20 cellular contexts compared by ENCODE assay signal in the genomic region with DNA sequence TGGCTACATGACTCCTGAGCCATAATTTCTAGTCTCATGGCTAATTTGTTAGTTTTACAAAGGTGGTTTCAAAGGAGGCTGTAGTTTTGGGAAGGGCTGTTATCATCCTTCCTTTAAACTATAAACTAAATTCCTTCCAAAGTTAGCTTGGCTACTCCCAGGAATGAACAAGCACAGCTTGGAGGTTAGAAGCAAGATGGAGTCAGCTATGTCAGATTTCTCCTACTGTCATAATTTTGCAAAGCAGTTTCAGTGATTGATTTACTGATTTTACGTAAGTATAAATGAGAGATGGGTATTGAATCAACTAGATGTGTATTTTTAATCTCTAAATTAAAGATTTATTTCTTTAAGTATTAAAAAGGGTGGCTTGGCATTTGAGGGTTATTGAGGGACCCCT.
DNase-seq lines count a peak whose midpoint lies in the region; ATAC-seq and TF ChIP-seq lines count a peak whose summit lies in the region.
"Had no signal": no experiment of that assay in that cellular context is flagged by ENCODE, and none has a peak within 500 bp of the region (broad histone marks: within the 10 kb centered on the region; RNA-seq: fewer than 3 reads in every experiment).

No MANE protein-coding gene starts in this region.

- peaks cover 26% of the 10 kb centered on the region for H3K4me1 Mint-ChIP-seq in chondrocyte (ENCODE audit: low read depth)
- H3K4me1 Mint-ChIP-seq: CD14-positive monocyte had no signal

- WGBS in SK-N-SH (ENCODE audit: low lambda C conversion rate) = 96% methylated on average over 1 of the region's 1 CpG
- WGBS in smooth muscle cell (ENCODE audit: low lambda C conversion rate) = 90% methylated on average over 1 of the region's 1 CpG
- 98 to 100% (median 99%) methylated on average over 1 of the region's 1 CpG for WGBS in ovary, 3 donors

- H2AFZ ChIP-seq in SK-N-SH (ENCODE audit: low read depth) = no peak overlapping the region
- H2AFZ ChIP-seq in SU-DHL-6 (ENCODE audit: low read depth, low read length, severe bottlenecking) = no peak overlapping the region
- no peak overlapping the region for H2AFZ ChIP-seq in smooth muscle cell (ENCODE audit: low read depth)

- no peaks in the 10 kb centered on the region for H3K27me3 Mint-ChIP-seq in chondrocyte (ENCODE audit: low read depth)
- H3K27me3 Mint-ChIP-seq: CD4-positive, alpha-beta T cell; CD8-positive, alpha-beta memory T cell had no signal

- no peak overlapping the region for H3K4me3 Mint-ChIP-seq in chondrocyte (ENCODE audit: unreplicated experiment)
- H3K4me3 Mint-ChIP-seq: CD4-positive, alpha-beta T cell; CD8-positive, alpha-beta memory T cell had no signal

- no peak overlapping the region for H3K27ac ChIP-seq in SK-N-SH (ENCODE audit: low read depth in 2 of 2, low read length in 1 of 2)
- H3K27ac ChIP-seq in SU-DHL-6 (ENCODE audit: low read depth, low read length) = peak overlapping the region; percentile 9; the same call in 1 of the 2 replicates
- H3K27ac ChIP-seq in smooth muscle cell (ENCODE audit: low read depth) = peak overlapping the region; percentile 92
- H3K27ac ChIP-seq in ovary = no peak overlapping the region
- H3K27ac ChIP-seq: 22Rv1; BLaER1 treated with 17β-estradiol and CSF1 and Interleukin-3, amounts not matched to agents 10 nM and 100 nM had no signal

- H3K36me3 ChIP-seq in SK-N-SH (replicated peaks in 1 of 2; ENCODE audit: control insufficient read depth in 1 of 2, insufficient read depth in 2 of 2, low read length in 1 of 2) (peaks cover 0 to 3% of the 10 kb centered on the region in 2 experiments), SU-DHL-6 (ENCODE audit: low read length) (peaks cover 18% of the 10 kb centered on the region; the same call in 1 of the 2 replicates), smooth muscle cell (ENCODE audit: low read depth) (no peaks in the 10 kb centered on the region), ovary (no peaks in the 10 kb centered on the region)
- H3K36me3 ChIP-seq: BE2C had no signal

- H3K27me3 ChIP-seq in SK-N-SH (ENCODE audit: insufficient read depth) = no peaks in the 10 kb centered on the region
- no peaks in the 10 kb centered on the region for H3K27me3 ChIP-seq in SU-DHL-6 (ENCODE audit: low read length)
- no peaks in the 10 kb centered on the region for H3K27me3 ChIP-seq in smooth muscle cell (ENCODE audit: low read depth)
- H3K27me3 ChIP-seq in ovary = no peaks in the 10 kb centered on the region
- H3K27me3 ChIP-seq: BE2C; BLaER1 treated with 17β-estradiol and CSF1 and Interleukin-3, amounts not matched to agents 10 nM and 100 nM had no signal

- DNase-seq in SK-N-SH (no peak), chondrocyte (ENCODE audit: low spot score) (no peak), smooth muscle cell (lab: John Stamatoyannopoulos, UW; ENCODE audit: unreplicated experiment) (no peak), ovary (no peak), NCI-H226 (no peak), NCI-H69 (lab: John Stamatoyannopoulos, UW) (no peak)
- DNase-seq: BE2C; CD4-positive, alpha-beta T cell; CD8-positive, alpha-beta memory T cell; DMS79; EL; GDM1; GOT3 had no signal

- H3K9ac ChIP-seq in SK-N-SH (no peak overlapping the region), SU-DHL-6 (ENCODE audit: low read length) (no peak overlapping the region), smooth muscle cell (ENCODE audit: low read depth) (peak overlapping the region; percentile 30)
- H3K9ac ChIP-seq: BLaER1 treated with 17β-estradiol and CSF1 and Interleukin-3, amounts not matched to agents 10 nM and 100 nM had no signal

- TF ChIP-seq POLR2A in ovary (IDR thresholded peaks at IDR 0.05) = no peak

- ATAC-seq in SK-N-SH treated with all-trans-retinoic acid at 6 μM for 48 hours = no peak
- ATAC-seq: GM12878 had no signal

- H3K4me3 ChIP-seq in SK-N-SH (ENCODE audit: low read depth in 2 of 2, low read length in 1 of 2) (no peak overlapping the region), SU-DHL-6 (ENCODE audit: insufficient read depth, low read length, poor library complexity, severe bottlenecking) (no peak overlapping the region), smooth muscle cell (no peak overlapping the region), ovary (no peak overlapping the region)
- H3K4me3 ChIP-seq: BLaER1 treated with 17β-estradiol and CSF1 and Interleukin-3, amounts not matched to agents 10 nM and 100 nM; GM12878; HAP-1 had no signal

- TF ChIP-seq CTCF in SK-N-SH (IDR thresholded peaks at IDR 0.05) (no peak), SU-DHL-6 (IDR thresholded peaks at IDR 0.05; ENCODE audit: insufficient read depth, low read length, poor library complexity, severe bottlenecking) (no peak), chondrocyte (IDR thresholded peaks at IDR 0.05) (no peak), smooth muscle cell (IDR thresholded peaks at IDR 0.05; ENCODE audit: borderline replicate concordance, insufficient read depth, poor library complexity, severe bottlenecking) (no peak), ovary (IDR thresholded peaks at IDR 0.05) (no peak)

- H4K20me1 ChIP-seq in SK-N-SH (ENCODE audit: insufficient read depth) (no peaks in the 10 kb centered on the region), SU-DHL-6 (ENCODE audit: low read depth, low read length) (no peaks in the 10 kb centered on the region), smooth muscle cell (ENCODE audit: low read depth) (no peaks in the 10 kb centered on the region)
- H4K20me1 ChIP-seq: BLaER1 treated with 17β-estradiol and CSF1 and Interleukin-3, amounts not matched to agents 10 nM and 100 nM had no signal

- intact Hi-C loops in ovary (cut with DNase I) = no loop called here

- no peak overlapping the region for H3K4me2 ChIP-seq in SK-N-SH
- no peak overlapping the region for H3K4me2 ChIP-seq in SU-DHL-6 (ENCODE audit: low read depth, low read length, poor library complexity, severe bottlenecking)
- peak overlapping the region; percentile 55 for H3K4me2 ChIP-seq in smooth muscle cell
- H3K4me2 ChIP-seq: BLaER1 treated with 17β-estradiol and CSF1 and Interleukin-3, amounts not matched to agents 10 nM and 100 nM had no signal

- H3F3A ChIP-seq in SK-N-SH (replicated peaks; ENCODE audit: insufficient read depth) (peaks cover 10% of the 10 kb centered on the region), SU-DHL-6 (ENCODE audit: insufficient read depth) (peaks cover 20% of the 10 kb centered on the region), smooth muscle cell (ENCODE audit: low read depth) (peaks cover 19% of the 10 kb centered on the region)

- peaks cover 6% of the 10 kb centered on the region for H3K9me3 Mint-ChIP-seq in chondrocyte (ENCODE audit: low read depth)
- H3K9me3 Mint-ChIP-seq: CD4-positive, alpha-beta T cell; CD8-positive, alpha-beta memory T cell had no signal

- H3K9me3 ChIP-seq in SK-N-SH (no peaks in the 10 kb centered on the region), SU-DHL-6 (ENCODE audit: insufficient read depth, low read length) (no peaks in the 10 kb centered on the region), smooth muscle cell (replicated peaks; ENCODE audit: low read depth) (no peaks in the 10 kb centered on the region), ovary (no peaks in the 10 kb centered on the region)
- H3K9me3 ChIP-seq: BE2C had no signal

- TF ChIP-seq EP300 in SK-N-SH (IDR thresholded peaks at IDR 0.05; ENCODE audit: borderline replicate concordance in 1 of 2, low read depth in 1 of 2, low read length in 1 of 2) (no peak), ovary (IDR thresholded peaks at IDR 0.05) (no peak)

- TF ChIP-seq RAD21 in SK-N-SH (IDR thresholded peaks at IDR 0.05; ENCODE audit: low read length) = no peak

- H3K4me1 ChIP-seq in SK-N-SH (ENCODE audit: control insufficient read depth in 1 of 2, insufficient read depth in 2 of 2, low read depth in 1 of 2, low read length in 1 of 2) (no peaks in the 10 kb centered on the region; a peak in 2 of 4 replicates), smooth muscle cell (ENCODE audit: low read depth) (peaks cover 5% of the 10 kb centered on the region), ovary (ENCODE audit: insufficient read depth) (no peaks in the 10 kb centered on the region)
- H3K4me1 ChIP-seq: BE2C, HAP-1 had no signal

- H3K36me3 Mint-ChIP-seq in chondrocyte (ENCODE audit: low read depth) = peaks cover 6% of the 10 kb centered on the region

- H3K9me2 ChIP-seq in SK-N-SH = no peaks in the 10 kb centered on the region
- H3K9me2 ChIP-seq in SU-DHL-6 (replicated peaks; ENCODE audit: insufficient read depth, low read length) = no peaks in the 10 kb centered on the region

- peak overlapping the region; percentile 49 for H3K27ac Mint-ChIP-seq in chondrocyte (ENCODE audit: unreplicated experiment)
- H3K27ac Mint-ChIP-seq: CD4-positive, alpha-beta T cell had no signal

- H3K79me2 ChIP-seq in SK-N-SH (ENCODE audit: insufficient read depth) (peaks cover 22% of the 10 kb centered on the region), SU-DHL-6 (ENCODE audit: insufficient read depth, low read length) (peaks cover 99% of the 10 kb centered on the region), smooth muscle cell (ENCODE audit: low read depth) (peaks cover 74% of the 10 kb centered on the region)

- POLR2A ChIA-PET in SK-N-SH (lab: Yijun Ruan, JAX) = no interaction called here

- CTCF ChIA-PET in SK-N-SH (lab: Yijun Ruan, JAX) = interaction anchor here (1.5 kb wide), 1 partner anchor 11 kb away, joined by 3 read pairs; no protein-coding TSS in a partner anchor

TF ChIP-seq in SK-N-SH treated with all-trans-retinoic acid at 6 μM for 48 hours, 23 proteins besides CTCF, POLR2A, EP300 and RAD21:
- TF ChIP-seq ZC3H10 (CRISPR knock-in tag; IDR thresholded peaks at IDR 0.05) (0 out of 2 replicates have a peak, but pooled peaks have one; percentile 12), ZFP30 (CRISPR knock-in tag; IDR thresholded peaks at IDR 0.05) (no peak)

TF ChIP-seq in SK-N-SH, 30 proteins besides CTCF, POLR2A, EP300 and RAD21 (continues in another document):
- TF ChIP-seq SMC3 (IDR thresholded peaks at IDR 0.05; ENCODE audit: low read depth, low read length) (no peak), NFIC (IDR thresholded peaks at IDR 0.05; ENCODE audit: borderline replicate concordance) (no peak), ELF1 (IDR thresholded peaks at IDR 0.05) (no peak), SIN3A (IDR thresholded peaks at IDR 0.05; ENCODE audit: borderline replicate concordance, low read depth, low read length) (no peak)
- TF ChIP-seq, protein P1, sequence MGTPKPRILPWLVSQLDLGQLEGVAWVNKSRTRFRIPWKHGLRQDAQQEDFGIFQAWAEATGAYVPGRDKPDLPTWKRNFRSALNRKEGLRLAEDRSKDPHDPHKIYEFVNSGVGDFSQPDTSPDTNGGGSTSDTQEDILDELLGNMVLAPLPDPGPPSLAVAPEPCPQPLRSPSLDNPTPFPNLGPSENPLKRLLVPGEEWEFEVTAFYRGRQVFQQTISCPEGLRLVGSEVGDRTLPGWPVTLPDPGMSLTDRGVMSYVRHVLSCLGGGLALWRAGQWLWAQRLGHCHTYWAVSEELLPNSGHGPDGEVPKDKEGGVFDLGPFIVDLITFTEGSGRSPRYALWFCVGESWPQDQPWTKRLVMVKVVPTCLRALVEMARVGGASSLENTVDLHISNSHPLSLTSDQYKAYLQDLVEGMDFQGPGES (IDR thresholded peaks at IDR 0.05; ENCODE audit: low read depth, low read length) = no peak

Comparison
In these comparisons a context has a peak if more than half of its experiments do, and no peak if none do; other contexts are left out.
1. H3K27ac ChIP-seq: peak in SU-DHL-6 (single experiment) and smooth muscle cell (single experiment); none in SK-N-SH (0 of 2) and ovary (0 of 2).